In genomic region chr17:62600805-62601204, GRCh38 we compare ENCODE assay signal across 18 cellular contexts.
"Had no signal": no experiment of that assay in that cellular context is flagged by ENCODE, and none has a peak within 500 bp of the region (broad histone marks: within the 10 kb centered on the region; RNA-seq: fewer than 3 reads in every experiment).

No MANE protein-coding gene starts in this region.

- ATAC-seq: activated naive CD4-positive, alpha-beta T cell treated with anti-CD3 and anti-CD28 coated beads, Interleukin-2, amount 50 U/mL, for 72 hours; gastroesophageal sphincter had no signal

- H3K27ac ChIP-seq: ascending aorta, esophagus muscularis mucosa, gastroesophageal sphincter, thoracic aorta had no signal

- H3K4me1 ChIP-seq: ascending aorta, esophagus muscularis mucosa, gastroesophageal sphincter had no signal

- H3K4me3 Mint-ChIP-seq: central memory CD8-positive, alpha-beta T cell; type B pancreatic cell had no signal

- H3K4me3 ChIP-seq: ascending aorta, esophagus muscularis mucosa, gastroesophageal sphincter, heart left ventricle, thoracic aorta had no signal

- DNase-seq: activated T-cell treated with anti-CD3 and anti-CD28 coated beads, Interleukin-2, amount 50 U/mL, for 1 hour; effector memory CD4-positive, alpha-beta T cell; heart left ventricle; islet precursor cell; left cardiac atrium; mammary epithelial cell; occipital lobe; stimulated activated CD4-positive, alpha-beta T cell treated with anti-CD3 and anti-CD28 coated beads, Interleukin-2, amount 100 ng/mL, for 48 hours; stimulated activated CD8-positive, alpha-beta memory T cell treated with anti-CD3 and anti-CD28 coated beads, Interleukin-4, amount 100 ng/mL, for 48 hours; stimulated activated naive CD4-positive, alpha-beta T cell; T-helper 9 cell had no signal

- H3K9me3 Mint-ChIP-seq: activated naive CD4-positive, alpha-beta T cell treated with anti-CD3 and anti-CD28 coated beads, Interleukin-2, amount 50 U/mL, for 72 hours; central memory CD8-positive, alpha-beta T cell had no signal

- H3K27me3 ChIP-seq: ascending aorta, esophagus muscularis mucosa, gastroesophageal sphincter, heart left ventricle had no signal

- H3K27me3 Mint-ChIP-seq: central memory CD8-positive, alpha-beta T cell; type B pancreatic cell had no signal

- H3K9me3 ChIP-seq: ascending aorta, esophagus muscularis mucosa, gastroesophageal sphincter, thoracic aorta had no signal

- H3K27ac Mint-ChIP-seq: activated naive CD4-positive, alpha-beta T cell treated with anti-CD3 and anti-CD28 coated beads, Interleukin-2, amount 50 U/mL, for 72 hours; type B pancreatic cell had no signal
